Comparison of ENCODE assay signal across 11 cellular contexts in the genomic region with DNA sequence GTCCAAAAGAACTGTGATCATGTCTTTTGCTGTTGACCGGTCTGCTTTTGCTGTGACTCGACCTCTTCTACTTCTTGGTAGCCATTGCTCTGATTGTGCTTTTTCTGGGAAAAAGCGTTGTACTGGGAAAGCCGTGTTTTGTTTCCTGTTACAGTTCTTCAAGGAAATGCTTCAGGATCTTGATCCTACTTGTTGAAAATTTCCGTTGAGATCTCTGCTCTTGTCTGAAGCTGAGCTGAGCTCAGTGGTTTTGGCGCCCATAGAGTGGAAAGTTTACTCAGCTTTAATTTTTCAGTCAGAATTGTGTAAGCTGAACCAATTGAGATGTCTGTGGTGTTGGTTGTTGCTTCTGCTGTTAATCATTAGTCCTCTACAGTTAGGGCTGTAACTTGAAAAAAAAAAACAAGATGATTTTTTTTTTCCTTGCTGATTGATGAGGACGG.
DNase-seq lines count a peak whose midpoint lies in the region; ATAC-seq and TF ChIP-seq lines count a peak whose summit lies in the region.
"Had no signal": no experiment of that assay in that cellular context is flagged by ENCODE, and none has a peak within 500 bp of the region (broad histone marks: within the 10 kb centered on the region; RNA-seq: fewer than 3 reads in every experiment).

No MANE protein-coding gene starts in this region.

- no peak overlapping the region for H3K9ac ChIP-seq in neural progenitor cell

- H3K27me3 ChIP-seq in RWPE2 (ENCODE audit: insufficient read depth, poor library complexity, severe bottlenecking) = no peaks in the 10 kb centered on the region
- H3K27me3 ChIP-seq in stomach = no peaks in the 10 kb centered on the region
- no peaks in the 10 kb centered on the region for H3K27me3 ChIP-seq in neural progenitor cell

- H3K4me2 ChIP-seq in neural progenitor cell = no peak overlapping the region

- ATAC-seq in RWPE2 (ENCODE audit: low read depth) = no peak
- no peak for ATAC-seq in HG02642 (IDR thresholded peaks at IDR 0.05; ENCODE audit: poor library complexity, unreplicated experiment)
- ATAC-seq: esophagus mucosa had no signal

- H3K27me3 Mint-ChIP-seq in mesothelial cell of epicardium (ENCODE audit: low read depth) (no peaks in the 10 kb centered on the region), neural progenitor cell (ENCODE audit: insufficient read depth, low read depth) (no peaks in the 10 kb centered on the region)
- H3K27me3 Mint-ChIP-seq: activated naive CD8-positive, alpha-beta T cell had no signal

- H4K20me1 ChIP-seq in neural progenitor cell (ENCODE audit: low read depth) = no peaks in the 10 kb centered on the region

- H3K4me3 Mint-ChIP-seq in mesothelial cell of epicardium (no peak overlapping the region), neural progenitor cell (no peak overlapping the region)
- H3K4me3 Mint-ChIP-seq: activated naive CD8-positive, alpha-beta T cell had no signal

- H3K36me3 Mint-ChIP-seq in mesothelial cell of epicardium (no peaks in the 10 kb centered on the region), neural progenitor cell (peaks cover 3% of the 10 kb centered on the region)

- H3K79me2 ChIP-seq in neural progenitor cell (ENCODE audit: low read depth) = no peaks in the 10 kb centered on the region

- peaks cover 36% of the 10 kb centered on the region for H3K4me1 ChIP-seq in RWPE2 (ENCODE audit: insufficient read depth, poor library complexity, severe bottlenecking)
- H3K4me1 ChIP-seq in stomach = peaks cover 0 to 43% (median 20%) of the 10 kb centered on the region in 4 donors
- H3K4me1 ChIP-seq in neural progenitor cell = no peaks in the 10 kb centered on the region

- H3K36me3 ChIP-seq in RWPE2 (ENCODE audit: low read depth) (no peaks in the 10 kb centered on the region), stomach (no peaks in the 10 kb centered on the region), neural progenitor cell (no peaks in the 10 kb centered on the region)

- H3K4me3 ChIP-seq in RWPE2 (ENCODE audit: severe bottlenecking) (no peak overlapping the region), stomach (no peak overlapping the region), neural progenitor cell (no peak overlapping the region)

- no peaks in the 10 kb centered on the region for H3F3A ChIP-seq in neural progenitor cell (ENCODE audit: low read depth)

- WGBS in stomach, 5 donors = 46 to 51% (median 50%) methylated on average over 7 of the region's 7 CpGs

- peak overlapping the region; percentile 33 for H3K27ac ChIP-seq in RWPE2 (ENCODE audit: poor library complexity, severe bottlenecking)
- H3K27ac ChIP-seq in stomach = peak overlapping the region in 4 of 5 donors; percentile 60 to 79 (median 68)
- H3K27ac ChIP-seq in neural progenitor cell = no peak overlapping the region

- TF ChIP-seq POLR2A in stomach (IDR thresholded peaks at IDR 0.05) = no peak

- H3K9me3 ChIP-seq in RWPE2 (ENCODE audit: severe bottlenecking) (no peaks in the 10 kb centered on the region), stomach (no peaks in the 10 kb centered on the region), neural progenitor cell (ENCODE audit: low read depth) (no peaks in the 10 kb centered on the region)

- no peak for TF ChIP-seq EP300 in stomach (IDR thresholded peaks at IDR 0.05)

- H3K27ac Mint-ChIP-seq in mesothelial cell of epicardium (no peak overlapping the region), neural progenitor cell (no peak overlapping the region)
- H3K27ac Mint-ChIP-seq: activated naive CD8-positive, alpha-beta T cell had no signal

- H2AFZ ChIP-seq in neural progenitor cell (replicated peaks) = no peak overlapping the region

- H3K9me3 Mint-ChIP-seq in mesothelial cell of epicardium (no peaks in the 10 kb centered on the region), neural progenitor cell (no peaks in the 10 kb centered on the region)

- DNase-seq in RWPE2 (ENCODE audit: low spot score) = no peak
- peak; percentile 69 for DNase-seq in dermis blood vessel endothelial cell
- peak; percentile 12 for DNase-seq in left kidney (ENCODE audit: low read depth, low spot score)
- DNase-seq in stomach = no peak
- no peak for DNase-seq in mesothelial cell of epicardium (ENCODE audit: low spot score in 2 of 2, unreplicated experiment in 2 of 2)
- no peak for DNase-seq in neural progenitor cell (ENCODE audit: low spot score)
- DNase-seq in NCI-H1105 treated with DMSO at 0.1 percent for 48 hours (lab: John Stamatoyannopoulos, UW) = no peak
- DNase-seq: NCI-H1930 had no signal

- intact Hi-C loops in stomach (cut with DNase I; ENCODE audit: low total_unique reads) = no loop called here

- no peak for TF ChIP-seq CTCF in RWPE2 (IDR thresholded peaks at IDR 0.05; ENCODE audit: poor library complexity, severe bottlenecking)
- TF ChIP-seq CTCF in stomach (IDR thresholded peaks at IDR 0.05) = no peak
- TF ChIP-seq CTCF in mesothelial cell of epicardium (IDR thresholded peaks at IDR 0.05; ENCODE audit: unreplicated experiment) = no peak
- no peak for TF ChIP-seq CTCF in neural progenitor cell (IDR thresholded peaks at IDR 0.05)

- H3K4me1 Mint-ChIP-seq in mesothelial cell of epicardium (peaks cover 19% of the 10 kb centered on the region), neural progenitor cell (no peaks in the 10 kb centered on the region)

Comparison
In these comparisons a context has a peak if more than half of its experiments do, and no peak if none do; other contexts are left out.
1. DNase-seq: peak in dermis blood vessel endothelial cell (single experiment) and left kidney (single experiment); none in RWPE2 (single experiment), stomach (single experiment), mesothelial cell of epicardium (0 of 2), neural progenitor cell (single experiment) and NCI-H1105 treated with DMSO at 0.1 percent for 48 hours (single experiment).